16 cellular contexts compared by ENCODE assay signal in the genomic region with DNA sequence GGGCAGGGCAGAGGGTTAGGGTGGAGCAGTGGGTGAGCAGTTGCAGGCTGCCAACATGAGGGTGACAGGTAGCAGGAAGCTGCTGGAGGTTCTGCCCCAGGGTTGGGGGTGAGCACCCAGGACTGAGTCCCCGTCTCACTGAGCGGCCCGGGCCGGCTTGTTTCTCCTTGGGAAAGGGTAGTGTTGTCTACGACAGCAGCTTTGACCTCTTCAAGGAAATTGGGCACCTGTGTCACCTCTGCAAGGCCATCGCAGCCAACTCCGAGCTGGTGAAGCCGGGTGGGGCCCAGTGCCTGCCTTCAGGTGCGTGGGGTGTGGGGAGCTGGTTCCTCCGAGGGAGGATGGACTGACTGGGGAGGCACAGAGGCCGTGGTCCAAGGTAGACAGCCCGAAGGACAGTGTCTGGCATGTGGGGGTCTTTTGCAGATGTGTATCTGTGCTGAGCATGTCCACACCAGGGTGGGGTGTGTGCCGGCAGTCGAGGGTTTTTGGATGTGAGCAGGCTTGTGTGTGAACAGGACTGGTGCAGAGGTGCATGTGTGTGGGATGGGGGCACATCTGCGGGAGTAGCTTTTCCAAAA.
"Had no signal": no experiment of that assay in that cellular context is flagged by ENCODE, and none has a peak within 500 bp of the region (broad histone marks: within the 10 kb centered on the region; RNA-seq: fewer than 3 reads in every experiment).

No MANE protein-coding gene starts in this region.

- ATAC-seq: left lung, pancreas, right cardiac atrium had no signal

- H3K9me3 Mint-ChIP-seq: memory B cell, naive B cell, nephron progenitor cell had no signal

- H2AFZ ChIP-seq: hepatocyte had no signal

- H3K27me3 Mint-ChIP-seq: progenitor cell of endocrine pancreas had no signal

- H3K9me3 ChIP-seq: left lung, lower lobe of right lung, pancreas had no signal

- H3K27ac ChIP-seq: dorsolateral prefrontal cortex, hepatocyte, left lung, lower lobe of right lung, pancreas had no signal

- DNase-seq: cortex of kidney; effector CD8-positive, alpha-beta T cell; foreskin melanocyte; lower lobe of right lung; naive B cell; nephron progenitor cell; pancreas; right cardiac atrium; small intestine; stimulated activated CD4-positive, alpha-beta T cell treated with anti-CD3 and anti-CD28 coated beads, Interleukin-2, amount 100 ng/mL, for 48 hours; stimulated activated naive CD4-positive, alpha-beta T cell treated with Interleukin-2 at 50 U/mL for 16 hours had no signal

- H3K36me3 ChIP-seq: left lung, lower lobe of right lung, pancreas had no signal

- H3K4me2 ChIP-seq: hepatocyte had no signal

- H3K4me1 Mint-ChIP-seq: memory B cell, naive B cell, nephron progenitor cell had no signal

- H3K4me1 ChIP-seq: left lung, lower lobe of right lung, pancreas had no signal

- H3K4me3 Mint-ChIP-seq: memory B cell, nephron progenitor cell had no signal

- H3K27me3 ChIP-seq: dorsolateral prefrontal cortex, hepatocyte, pancreas had no signal

- H3K36me3 Mint-ChIP-seq: memory B cell, naive B cell had no signal

- H3K79me2 ChIP-seq: hepatocyte had no signal

- H3K27ac Mint-ChIP-seq: memory B cell, nephron progenitor cell, progenitor cell of endocrine pancreas had no signal

- H3K4me3 ChIP-seq: dorsolateral prefrontal cortex, hepatocyte, left lung, lower lobe of right lung, pancreas had no signal
